8 cellular contexts compared by ENCODE assay signal in the genomic region with DNA sequence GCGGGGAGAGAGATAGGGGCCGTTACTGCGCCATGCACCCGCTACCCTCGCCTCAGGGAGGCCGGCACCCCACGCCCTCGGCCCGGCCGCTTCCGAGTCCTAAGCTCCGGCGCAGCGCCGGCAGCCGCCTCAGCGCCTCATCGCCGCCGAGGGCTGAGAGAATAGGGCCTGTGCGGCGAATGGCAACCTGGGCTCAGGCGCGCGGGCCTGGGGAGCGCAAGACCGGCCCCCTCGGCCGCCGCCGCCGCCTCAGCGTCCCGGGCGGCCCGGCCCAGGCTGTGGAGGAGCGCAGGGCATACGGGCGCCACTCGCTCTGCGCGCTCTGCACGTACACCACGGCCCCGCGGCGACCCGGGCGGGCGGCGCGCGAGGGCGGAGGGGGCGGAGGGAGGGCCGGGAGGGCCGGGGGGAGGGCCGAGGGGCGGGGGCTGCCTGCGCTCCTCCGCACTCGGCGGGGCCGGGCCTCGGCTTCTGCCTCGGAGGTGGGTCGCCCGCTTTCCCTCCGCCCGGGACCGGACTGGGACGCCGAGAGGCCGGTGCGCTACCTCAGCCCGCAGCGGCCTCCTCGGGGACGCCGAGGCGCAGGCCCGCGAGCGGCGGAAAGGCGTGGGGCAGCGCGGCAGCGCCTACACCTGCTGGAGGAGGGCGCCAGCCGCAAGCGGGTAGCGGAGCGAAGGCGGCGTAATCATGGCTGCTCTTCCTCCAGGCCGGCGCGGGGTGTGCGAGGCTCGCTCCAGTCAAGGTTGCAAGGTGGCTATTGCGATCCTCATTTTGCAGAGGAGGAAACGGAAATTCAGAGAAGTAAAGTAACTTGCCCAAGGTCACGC. TPM values are rescaled to one million over a fixed set of nuclear protein-coding genes. Genes with fewer than 3 reads are reported as not detected.
DNase-seq lines count a peak whose midpoint lies in the region; ATAC-seq and TF ChIP-seq lines count a peak whose summit lies in the region.

Gene EGLN1, minus strand, starts transcription at position 317 of the 827 bp plus-strand sequence. CDS start 399 bp downstream, outside the sequence.

- peak within 1 kb of the TSS; percentile 85 for H3K4me3 ChIP-seq in left ventricle myocardium inferior
- H3K4me3 ChIP-seq in psoas muscle: peak within 1 kb of the TSS; percentile 91
- H3K4me3 ChIP-seq in urinary bladder (ENCODE audit: low read depth, low read length): peak within 1 kb of the TSS; percentile 74

- H3K27ac ChIP-seq in left ventricle myocardium inferior (replicated peaks) (peak within 1 kb of the TSS; percentile 100), psoas muscle (peak within 1 kb of the TSS; percentile 99), urinary bladder (ENCODE audit: low read depth) (peak within 1 kb of the TSS; percentile 99)

- peak; percentile 71 for ATAC-seq in HG02840 (IDR thresholded peaks at IDR 0.05; ENCODE audit: low FRiP score, unreplicated experiment)
- ATAC-seq in psoas muscle: peak; percentile 71 to 89 (median 86)

- intact Hi-C loops in left ventricle myocardium inferior (cut with micrococcal nuclease): no loop called here
- intact Hi-C loops in psoas muscle (cut with DNase I): loop anchor here (2.0 to 5.0 kb wide), 4 partner anchors 40 to 180 kb away; partner anchors contain the start of gene TSNAX (in 1 of the 2)

- TF ChIP-seq CTCF in GM13977 (IDR thresholded peaks at IDR 0.05; ENCODE audit: extremely low read depth, insufficient read depth, missing control alignments) (peak; percentile 68), left ventricle myocardium inferior (IDR thresholded peaks at IDR 0.05; ENCODE audit: borderline replicate concordance) (peak; percentile 37), psoas muscle (IDR thresholded peaks at IDR 0.05) (no peak)

- H3K27ac Mint-ChIP-seq in T-helper 1 cell treated with Interleukin-12 subunit alpha and Interleukin-12 subunit beta and Interleukin-4 antibody, amounts not matched to agents 30 μg/mL and 1 μg/mL, for 36 hours: peak within 1 kb of the TSS; percentile 86

- WGBS in psoas muscle, 3 donors: 0 to 1% (median 0%) methylated on average over 45 to 104 of the region's 104 CpGs
- WGBS in urinary bladder: 1% methylated on average over 104 of the region's 104 CpGs

- peaks cover 15% of the 10 kb centered on the region for H3K36me3 Mint-ChIP-seq in T-helper 1 cell treated with Interleukin-12 subunit alpha and Interleukin-12 subunit beta and Interleukin-4 antibody, amounts not matched to agents 30 μg/mL and 1 μg/mL, for 36 hours (ENCODE audit: low read depth)

- H3K9me3 ChIP-seq in left ventricle myocardium inferior (replicated peaks) (no peaks in the 10 kb centered on the region), psoas muscle (no peaks in the 10 kb centered on the region)

- in situ Hi-C loops in GM13977 (cut with MboI; ENCODE audit: low pct_unique_long_range_greater_than_20kb, low sequenced_read_pairs, unreplicated experiment): no loop called here

- DNase-seq in GM13977 (ENCODE audit: low spot score) (peak; percentile 93), NCI-H1436 (lab: John Stamatoyannopoulos, UW) (peak; percentile 80), amniotic stem cell (lab: John Stamatoyannopoulos, UW) (peak; percentile 73), left ventricle myocardium inferior (peak; percentile 89), psoas muscle (peak; percentile 88 to 92)

- H3K4me1 ChIP-seq in left ventricle myocardium inferior (peaks cover 79% of the 10 kb centered on the region), psoas muscle (peaks cover 31% of the 10 kb centered on the region), urinary bladder (ENCODE audit: insufficient read depth) (no peaks in the 10 kb centered on the region)

- peak within 1 kb of the TSS; percentile 92 for H3K4me3 Mint-ChIP-seq in T-helper 1 cell treated with Interleukin-12 subunit alpha and Interleukin-12 subunit beta and Interleukin-4 antibody, amounts not matched to agents 30 μg/mL and 1 μg/mL, for 36 hours

- peaks cover 36% of the 10 kb centered on the region for H3K4me1 Mint-ChIP-seq in T-helper 1 cell treated with Interleukin-12 subunit alpha and Interleukin-12 subunit beta and Interleukin-4 antibody, amounts not matched to agents 30 μg/mL and 1 μg/mL, for 36 hours (ENCODE audit: low read depth)

- peaks cover 17% of the 10 kb centered on the region for H3K27me3 Mint-ChIP-seq in T-helper 1 cell treated with Interleukin-12 subunit alpha and Interleukin-12 subunit beta and Interleukin-4 antibody, amounts not matched to agents 30 μg/mL and 1 μg/mL, for 36 hours (ENCODE audit: low read depth)

- no peaks in the 10 kb centered on the region for H3K9me3 Mint-ChIP-seq in T-helper 1 cell treated with Interleukin-12 subunit alpha and Interleukin-12 subunit beta and Interleukin-4 antibody, amounts not matched to agents 30 μg/mL and 1 μg/mL, for 36 hours

- H3K36me3 ChIP-seq in left ventricle myocardium inferior (no peaks in the 10 kb centered on the region), psoas muscle (ENCODE audit: insufficient read depth in 1 of 2, low read depth in 1 of 2) (peaks cover 0 to 6% of the 10 kb centered on the region in 2 donors), urinary bladder (ENCODE audit: insufficient read depth) (no peaks in the 10 kb centered on the region)

- no peaks in the 10 kb centered on the region for H3K27me3 ChIP-seq in left ventricle myocardium inferior (ENCODE audit: low read depth)
- H3K27me3 ChIP-seq in psoas muscle (ENCODE audit: insufficient read depth in 3 of 3, low read length in 2 of 3): no peaks in the 10 kb centered on the region

RNA-seq across cellular contexts. Expression of gene EGLN1, which starts in this region (rescaled TPM):
- total RNA-seq in left ventricle myocardium inferior (83.2 TPM), psoas muscle (100 to 1,000 TPM; 158 to 532 (median 327) TPM), urinary bladder (73.3 TPM)
- polyA plus RNA-seq in psoas muscle (100 to 1,000 TPM in 2 of 3 donors, 10 to 100 TPM in 1; 52.4 to 596 (median 201) TPM), urinary bladder (26.3 TPM)

Comparison
In these comparisons a context has a peak if more than half of its experiments do, and no peak if none do; other contexts are left out.
1. Peak in every context shown above with its lines: DNase-seq, ATAC-seq, H3K4me3 ChIP-seq and H3K27ac ChIP-seq.